In the genomic region with DNA sequence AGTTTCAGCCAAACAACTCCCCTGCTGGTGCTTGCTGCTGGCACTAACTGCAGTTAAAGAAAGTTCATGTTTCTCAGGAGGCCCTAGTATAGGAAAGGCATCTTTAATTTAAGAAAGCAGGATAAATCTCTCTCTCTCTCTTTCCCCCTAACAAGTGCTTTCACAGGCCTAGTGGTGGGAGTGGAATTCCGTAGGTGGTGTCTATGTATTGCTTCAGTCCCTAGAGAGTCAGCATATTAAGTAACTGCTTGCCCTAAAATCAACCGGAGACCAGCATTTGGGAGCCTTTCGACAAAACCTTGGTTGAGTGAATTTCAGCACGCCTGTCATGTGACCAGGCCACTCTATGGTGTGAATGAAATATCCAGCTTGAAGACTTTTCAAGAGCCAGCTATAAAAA, we compare ENCODE assay signal across 10 cellular contexts.
DNase-seq lines count a peak whose midpoint lies in the region; ATAC-seq and TF ChIP-seq lines count a peak whose summit lies in the region.
"Had no signal": no experiment of that assay in that cellular context is flagged by ENCODE, and none has a peak within 500 bp of the region (broad histone marks: within the 10 kb centered on the region; RNA-seq: fewer than 3 reads in every experiment).

No MANE protein-coding gene starts in this region.

- H3K4me1 Mint-ChIP-seq in GM23338 (peaks cover 33% of the 10 kb centered on the region), HFFc6 (ENCODE audit: low read depth) (peaks cover 51% of the 10 kb centered on the region)

- peak; percentile 48 for ATAC-seq in GM23338
- ATAC-seq: activated CD4-positive, CD25-positive, alpha-beta regulatory T cell treated with anti-CD3 and anti-CD28 coated beads, Interleukin-2, amount 50 U/mL, for 24 hours had no signal

- H3K36me3 ChIP-seq in GM23338 (ENCODE audit: insufficient read depth) = no peaks in the 10 kb centered on the region
- no peaks in the 10 kb centered on the region for H3K36me3 ChIP-seq in skeletal muscle tissue (ENCODE audit: control insufficient read depth in 3 of 3, insufficient read depth in 3 of 3, low read length in 3 of 3)

- H3K27ac ChIP-seq in GM23338 (ENCODE audit: low read depth) (no peak overlapping the region), skeletal muscle tissue (ENCODE audit: low read depth, low read length) (peak overlapping the region; percentile 31)

- H3K4me3 Mint-ChIP-seq in GM23338 = no peak overlapping the region
- no peak overlapping the region for H3K4me3 Mint-ChIP-seq in HFFc6

- no peak for TF ChIP-seq CTCF in GM23338 (conservative IDR thresholded peaks at IDR 0.05; ENCODE audit: low read depth in 2 of 2)
- TF ChIP-seq CTCF in astrocyte of the spinal cord (IDR thresholded peaks at IDR 0.05; ENCODE audit: low read depth, low read length) = peak; percentile 8
- no peak for TF ChIP-seq CTCF in HFFc6 (IDR thresholded peaks at IDR 0.05)

- H3K9me2 ChIP-seq in GM23338 (ENCODE audit: insufficient read depth) = no peaks in the 10 kb centered on the region

- no peak overlapping the region for H3K4me2 ChIP-seq in GM23338

- H3K27me3 ChIP-seq in GM23338 (ENCODE audit: insufficient read depth) (no peaks in the 10 kb centered on the region), skeletal muscle tissue (ENCODE audit: control insufficient read depth in 3 of 3, insufficient read depth in 3 of 3, low read length in 3 of 3) (no peaks in the 10 kb centered on the region)

- H3K4me1 ChIP-seq in GM23338 (ENCODE audit: insufficient read depth) = peaks cover 20% of the 10 kb centered on the region
- H3K4me1 ChIP-seq in skeletal muscle tissue (ENCODE audit: control insufficient read depth in 3 of 3, insufficient read depth in 3 of 3, low read length in 3 of 3) = peaks cover 9 to 20% (median 11%) of the 10 kb centered on the region in 3 donors

- H3K9ac ChIP-seq in skeletal muscle tissue (ENCODE audit: low read depth in 1 of 3, low read length in 3 of 3) = no peak overlapping the region

- DNase-seq in GM23338 (ENCODE audit: low spot score) = peak; percentile 6
- peak; percentile 51 for DNase-seq in astrocyte of the spinal cord (ENCODE audit: low read depth, low spot score)
- peak; percentile 18 for DNase-seq in iPS-NIHi7 (ENCODE audit: extremely low spot score)
- no peak for DNase-seq in NCI-H146 (lab: John Stamatoyannopoulos, UW)
- DNase-seq in HFFc6 = no peak
- DNase-seq in stimulated activated CD8-positive, alpha-beta memory T cell treated with anti-CD3 and anti-CD28 coated beads, Interleukin-4, amount 100 ng/mL, for 48 hours = no peak
- no peak for DNase-seq in RKO (ENCODE audit: low spot score)
- DNase-seq: small intestine had no signal

- H3K27me3 Mint-ChIP-seq in GM23338 (ENCODE audit: insufficient read depth, low read depth, poor library complexity) = peaks cover under 1% of the 10 kb centered on the region
- H3K27me3 Mint-ChIP-seq in HFFc6 (ENCODE audit: insufficient read depth) = no peaks in the 10 kb centered on the region

- H3K9me3 ChIP-seq in skeletal muscle tissue (ENCODE audit: control insufficient read depth in 3 of 3, low read length in 3 of 3) = no peaks in the 10 kb centered on the region

- no peaks in the 10 kb centered on the region for H3F3A ChIP-seq in GM23338 (replicated peaks; ENCODE audit: low read depth)

- H4K20me1 ChIP-seq in GM23338 (replicated peaks; ENCODE audit: insufficient read depth) = no peaks in the 10 kb centered on the region

- in situ Hi-C loops in astrocyte of the spinal cord (cut with HindIII; ENCODE audit: low sequenced_read_pairs) = no loop called here

- H3K27ac Mint-ChIP-seq in GM23338 (no peak overlapping the region), HFFc6 (no peak overlapping the region)

- H3K36me3 Mint-ChIP-seq in GM23338 (ENCODE audit: low read depth) (no peaks in the 10 kb centered on the region), HFFc6 (ENCODE audit: low read depth) (peaks cover 15% of the 10 kb centered on the region)

- peak overlapping the region; percentile 57; the same call in 1 of the 2 replicates for H2AFZ ChIP-seq in GM23338

- H3K9me3 Mint-ChIP-seq in GM23338 = no peaks in the 10 kb centered on the region; the same call in 2 of the 3 replicates
- H3K9me3 Mint-ChIP-seq in HFFc6 = peaks cover 5% of the 10 kb centered on the region; the same call in 1 of the 2 replicates

- H3K79me2 ChIP-seq in GM23338 (replicated peaks; ENCODE audit: insufficient read depth) = no peaks in the 10 kb centered on the region

- H3K4me3 ChIP-seq in GM23338 = no peak overlapping the region
- no peak overlapping the region for H3K4me3 ChIP-seq in astrocyte of the spinal cord (ENCODE audit: low read depth, low read length)
- H3K4me3 ChIP-seq in skeletal muscle tissue (ENCODE audit: low read length in 3 of 3) = no peak overlapping the region

TF ChIP-seq in GM23338, 12 proteins besides CTCF, POLR2A, EP300 and RAD21 (continues in another document):
- TF ChIP-seq EZH2phosphoT487 (IDR thresholded peaks at IDR 0.05; ENCODE audit: unreplicated experiment) = no peak
- TF ChIP-seq, protein P1, sequence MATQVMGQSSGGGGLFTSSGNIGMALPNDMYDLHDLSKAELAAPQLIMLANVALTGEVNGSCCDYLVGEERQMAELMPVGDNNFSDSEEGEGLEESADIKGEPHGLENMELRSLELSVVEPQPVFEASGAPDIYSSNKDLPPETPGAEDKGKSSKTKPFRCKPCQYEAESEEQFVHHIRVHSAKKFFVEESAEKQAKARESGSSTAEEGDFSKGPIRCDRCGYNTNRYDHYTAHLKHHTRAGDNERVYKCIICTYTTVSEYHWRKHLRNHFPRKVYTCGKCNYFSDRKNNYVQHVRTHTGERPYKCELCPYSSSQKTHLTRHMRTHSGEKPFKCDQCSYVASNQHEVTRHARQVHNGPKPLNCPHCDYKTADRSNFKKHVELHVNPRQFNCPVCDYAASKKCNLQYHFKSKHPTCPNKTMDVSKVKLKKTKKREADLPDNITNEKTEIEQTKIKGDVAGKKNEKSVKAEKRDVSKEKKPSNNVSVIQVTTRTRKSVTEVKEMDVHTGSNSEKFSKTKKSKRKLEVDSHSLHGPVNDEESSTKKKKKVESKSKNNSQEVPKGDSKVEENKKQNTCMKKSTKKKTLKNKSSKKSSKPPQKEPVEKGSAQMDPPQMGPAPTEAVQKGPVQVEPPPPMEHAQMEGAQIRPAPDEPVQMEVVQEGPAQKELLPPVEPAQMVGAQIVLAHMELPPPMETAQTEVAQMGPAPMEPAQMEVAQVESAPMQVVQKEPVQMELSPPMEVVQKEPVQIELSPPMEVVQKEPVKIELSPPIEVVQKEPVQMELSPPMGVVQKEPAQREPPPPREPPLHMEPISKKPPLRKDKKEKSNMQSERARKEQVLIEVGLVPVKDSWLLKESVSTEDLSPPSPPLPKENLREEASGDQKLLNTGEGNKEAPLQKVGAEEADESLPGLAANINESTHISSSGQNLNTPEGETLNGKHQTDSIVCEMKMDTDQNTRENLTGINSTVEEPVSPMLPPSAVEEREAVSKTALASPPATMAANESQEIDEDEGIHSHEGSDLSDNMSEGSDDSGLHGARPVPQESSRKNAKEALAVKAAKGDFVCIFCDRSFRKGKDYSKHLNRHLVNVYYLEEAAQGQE (IDR thresholded peaks at IDR 0.05; ENCODE audit: unreplicated experiment) = no peak

Comparison
In these comparisons a context has a peak if more than half of its experiments do, and no peak if none do; other contexts are left out.
1. DNase-seq: peak in GM23338 (single experiment), astrocyte of the spinal cord (single experiment) and iPS-NIHi7 (single experiment); none in NCI-H146 (single experiment), HFFc6 (single experiment), stimulated activated CD8-positive, alpha-beta memory T cell treated with anti-CD3 and anti-CD28 coated beads, Interleukin-4, amount 100 ng/mL, for 48 hours (single experiment) and RKO (single experiment).